ENCODE assay signal across 25 cellular contexts in genomic region chr10:58853668-58854067, GRCh38.
DNase-seq lines count a peak whose midpoint lies in the region; ATAC-seq, FAIRE-seq and TF ChIP-seq lines count a peak whose summit lies in the region.
"Had no signal": no experiment of that assay in that cellular context is flagged by ENCODE, and none has a peak within 500 bp of the region (broad histone marks: within the 10 kb centered on the region; RNA-seq: fewer than 3 reads in every experiment).

No MANE protein-coding gene starts in this region.

- H3K4me1 ChIP-seq in A549 (peaks cover 31% of the 10 kb centered on the region), right cardiac atrium (ENCODE audit: control insufficient read depth, insufficient read depth, low read length) (no peaks in the 10 kb centered on the region), psoas muscle (peaks cover 17% of the 10 kb centered on the region), PC-9 (replicated peaks; ENCODE audit: insufficient read depth) (peaks cover 14% of the 10 kb centered on the region)
- H3K4me1 ChIP-seq: HAP-1 had no signal

- BruUV-seq in PC-9 (replicated peaks; lab: Mats Ljungman, UMichigan): no TSS peak

- H3K4me2 ChIP-seq in A549: no peak overlapping the region
- H3K4me2 ChIP-seq in PC-9: no peak overlapping the region
- H3K4me2 ChIP-seq: SK-N-SH had no signal

- TF ChIP-seq RAD21 in A549 (conservative IDR thresholded peaks at IDR 0.05 in 1 of 2, IDR thresholded peaks at IDR 0.05 in 1 of 2): no peak

- 97% methylated on average over 2 of the region's 2 CpGs for WGBS in A549 (ENCODE audit: missing lambda C conversion rate)
- WGBS in right cardiac atrium: 69% methylated on average over 2 of the region's 2 CpGs
- WGBS in psoas muscle, 3 donors: 31 to 44% (median 38%) methylated on average over 2 of the region's 2 CpGs

- H3K36me3 ChIP-seq in psoas muscle (ENCODE audit: insufficient read depth in 1 of 2, low read depth in 1 of 2) (no peaks in the 10 kb centered on the region), PC-9 (ENCODE audit: low read depth) (no peaks in the 10 kb centered on the region)
- H3K36me3 ChIP-seq: BLaER1 treated with 17β-estradiol and CSF1 and Interleukin-3, amounts not matched to agents 10 nM and 100 nM had no signal

- H3K9me3 ChIP-seq in A549: peaks cover 9% of the 10 kb centered on the region
- H3K9me3 ChIP-seq in right cardiac atrium (ENCODE audit: control insufficient read depth, low read length): no peaks in the 10 kb centered on the region
- H3K9me3 ChIP-seq in psoas muscle: peaks cover 7% of the 10 kb centered on the region
- H3K9me3 ChIP-seq in PC-9 (ENCODE audit: insufficient read depth, low read depth): no peaks in the 10 kb centered on the region
- H3K9me3 ChIP-seq: HAP-1, SK-N-SH had no signal

- H3K9me2 ChIP-seq in PC-9 (ENCODE audit: insufficient read depth): no peaks in the 10 kb centered on the region
- H3K9me2 ChIP-seq: SK-N-SH had no signal

- no peak for TF ChIP-seq POLR2A in A549 (IDR thresholded peaks at IDR 0.05; ENCODE audit: low read length)

- FAIRE-seq in A549 (lab: Jason Lieb, UNC): no peak
- FAIRE-seq: A204.1, G401.6 had no signal

- ATAC-seq in A549: no peak
- ATAC-seq in right cardiac atrium: peak; percentile 69 to 78
- peak; percentile 72 to 88 (median 80) for ATAC-seq in psoas muscle

- CTCF ChIA-PET in A549 (lab: Yijun Ruan, JAX) (no interaction called here), PC-9 (lab: Charles Lee) (no interaction called here)

- in situ Hi-C loops in SK-MEL-5 (cut with HindIII; ENCODE audit: low pct_unique_long_range_greater_than_20kb, low sequenced_read_pairs): no loop called here

- H4K20me1 ChIP-seq in PC-9 (ENCODE audit: insufficient read depth): no peaks in the 10 kb centered on the region
- H4K20me1 ChIP-seq: BLaER1 treated with 17β-estradiol and CSF1 and Interleukin-3, amounts not matched to agents 10 nM and 100 nM had no signal

- intact Hi-C loops in right cardiac atrium (cut with DNase I): no loop called here
- intact Hi-C loops in psoas muscle (cut with DNase I): no loop called here
- intact Hi-C loops in PC-9 (cut with micrococcal nuclease; ENCODE audit: unreplicated experiment): loop anchor here (10.0 kb wide), 1 partner anchor 59 kb away; no protein-coding TSS in a partner anchor

- peak overlapping the region; percentile 89 to 91; a peak in 4 of 6 replicates for H3K27ac ChIP-seq in A549
- H3K27ac ChIP-seq in right cardiac atrium (ENCODE audit: low read length): no peak overlapping the region
- peak overlapping the region; percentile 50 for H3K27ac ChIP-seq in psoas muscle
- H3K27ac ChIP-seq in PC-9: no peak overlapping the region
- H3K27ac ChIP-seq: BLaER1 treated with 17β-estradiol and CSF1 and Interleukin-3, amounts not matched to agents 10 nM and 100 nM had no signal

- H3F3A ChIP-seq in PC-9 (ENCODE audit: insufficient read depth, low read depth): no peaks in the 10 kb centered on the region

- POLR2A ChIA-PET in A549 (lab: Yijun Ruan, JAX) (no interaction called here), PC-9 (lab: Charles Lee; ENCODE audit: unreplicated experiment) (no interaction called here)

- H3K4me3 ChIP-seq in A549: no peak overlapping the region
- H3K4me3 ChIP-seq in right cardiac atrium (ENCODE audit: low read length): no peak overlapping the region
- H3K4me3 ChIP-seq in psoas muscle: no peak overlapping the region
- H3K4me3 ChIP-seq in PC-9: no peak overlapping the region
- H3K4me3 ChIP-seq: BLaER1 treated with 17β-estradiol and CSF1 and Interleukin-3, amounts not matched to agents 10 nM and 100 nM; HAP-1 had no signal

- TF ChIP-seq EP300 in A549 (IDR thresholded peaks at IDR 0.05): no peak

- TF ChIP-seq CTCF in A549 (IDR thresholded peaks at IDR 0.05) (no peak), psoas muscle (IDR thresholded peaks at IDR 0.05) (no peak), PC-9 (conservative IDR thresholded peaks at IDR 0.05) (no peak)

- no peaks in the 10 kb centered on the region for H3K27me3 ChIP-seq in right cardiac atrium (ENCODE audit: control insufficient read depth, insufficient read depth)
- H3K27me3 ChIP-seq in psoas muscle (ENCODE audit: insufficient read depth in 3 of 3, low read length in 2 of 3): no peaks in the 10 kb centered on the region
- H3K27me3 ChIP-seq in PC-9 (ENCODE audit: insufficient read depth, low read depth): no peaks in the 10 kb centered on the region
- H3K27me3 ChIP-seq: BLaER1 treated with 17β-estradiol and CSF1 and Interleukin-3, amounts not matched to agents 10 nM and 100 nM had no signal

- H3K79me2 ChIP-seq in PC-9 (ENCODE audit: low read depth): no peaks in the 10 kb centered on the region

- DNase-seq in A549 (ENCODE audit: low read depth in 1 of 2, low spot score in 1 of 2): no peak
- DNase-seq in SK-MEL-5 (ENCODE audit: low read depth, low spot score): peak; percentile 50
- no peak for DNase-seq in right cardiac atrium
- no peak for DNase-seq in psoas muscle
- no peak for DNase-seq in NCI-H2171 treated with DMSO at 0.1 percent for 48 hours (lab: John Stamatoyannopoulos, UW)
- DNase-seq in PC-9: no peak
- no peak for DNase-seq in hypothalamus (lab: John Stamatoyannopoulos, UW)
- DNase-seq: AML-193; CD4-positive, alpha-beta T cell; DMS53; GOT3; HFFc6; IMR-90; KG1; MM.1S; NCI-H2029; NCI-H2227 treated with DMSO at 0.1 percent for 48 hours; NCI-H526 treated with DMSO at 0.1 percent for 48 hours; RPMI8226; SIG-M5; SK-N-SH had no signal

- no peak overlapping the region for H2AFZ ChIP-seq in PC-9

TF ChIP-seq in A549, 52 proteins besides CTCF, POLR2A, EP300 and RAD21:
- no peak for TF ChIP-seq MAZ (IDR thresholded peaks at IDR 0.05; ENCODE audit: borderline replicate concordance, low read depth, low read length)
- TF ChIP-seq CBX8 (IDR thresholded peaks at IDR 0.05): no peak

Comparison
In these comparisons a context has a peak if more than half of its experiments do, and no peak if none do; other contexts are left out.
1. ATAC-seq: peak in right cardiac atrium (2 of 2) and psoas muscle (4 of 4); none in A549 (0 of 2).
2. H3K27ac ChIP-seq: peak in A549 (2 of 2) and psoas muscle (single experiment); none in right cardiac atrium (single experiment) and PC-9 (single experiment).